In the genomic region with DNA sequence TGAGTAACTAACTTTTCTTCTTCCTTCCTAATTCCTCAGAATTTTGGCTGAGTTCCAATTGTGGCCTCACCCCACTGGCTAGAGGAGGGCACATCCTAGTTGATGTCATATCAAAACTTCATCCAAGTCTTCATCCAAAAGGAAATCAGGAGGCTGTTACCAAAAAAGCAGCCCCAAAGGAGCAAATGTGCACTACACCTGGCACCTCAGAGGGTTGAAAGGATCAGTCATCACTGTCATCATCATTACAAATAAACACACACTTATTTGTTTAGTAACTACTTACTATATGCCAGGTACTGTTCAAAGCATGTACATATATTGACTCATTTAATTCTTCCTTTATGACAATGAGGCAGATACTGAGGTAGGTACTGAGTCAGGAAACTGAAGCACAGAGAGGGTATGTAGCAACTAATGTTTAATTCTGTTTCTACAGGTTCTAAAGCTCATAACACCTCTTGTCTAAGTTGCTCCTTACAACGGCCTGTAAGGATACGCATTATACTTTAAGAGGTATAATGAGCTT, we compare ENCODE assay signal across 13 cellular contexts. TPM values are rescaled to one million over a fixed set of nuclear protein-coding genes. Genes with fewer than 3 reads are reported as not detected.
"Had no signal": no experiment of that assay in that cellular context is flagged by ENCODE, and none has a peak within 500 bp of the region (broad histone marks: within the 10 kb centered on the region; RNA-seq: fewer than 3 reads in every experiment).

No MANE protein-coding gene starts in this region.

- DNase-seq: activated gamma-delta T cell treated with Interleukin-2 at 50 U/mL for 16 hours; activated naive CD8-positive, alpha-beta T cell treated with anti-CD3 and anti-CD28 coated beads for 36 hours; hippocampal formation; occipital lobe; psoas muscle; right lobe of liver; spleen; stimulated activated CD4-positive, alpha-beta T cell treated with anti-CD3 and anti-CD28 coated beads, Interleukin-1b, Interleukin-23, amount 100 ng/mL, for 48 hours; stimulated activated naive B cell treated with anti-CD40 and anti-IgM and Interleukin-4, amounts not matched to agents 10 μg/mL and 1 μg/mL and 100 μg/mL, for 72 hours; trophoblast cell had no signal

- H3K36me3 Mint-ChIP-seq: activated naive CD8-positive, alpha-beta T cell treated with anti-CD3 and anti-CD28 coated beads for 36 hours; stimulated activated naive B cell treated with anti-CD40 and anti-IgM and Interleukin-4, amounts not matched to agents 10 μg/mL and 1 μg/mL and 100 μg/mL, for 72 hours had no signal

- H3K9me3 Mint-ChIP-seq: activated naive CD8-positive, alpha-beta T cell treated with anti-CD3 and anti-CD28 coated beads for 36 hours; nephron; stimulated activated naive B cell treated with anti-CD40 and anti-IgM and Interleukin-4, amounts not matched to agents 10 μg/mL and 1 μg/mL and 100 μg/mL, for 72 hours had no signal

- ATAC-seq: psoas muscle; right lobe of liver; stimulated activated naive B cell treated with anti-CD40 and anti-IgM and Interleukin-4, amounts not matched to agents 10 μg/mL and 1 μg/mL and 100 μg/mL, for 72 hours had no signal

- H3K4me3 Mint-ChIP-seq: activated naive CD8-positive, alpha-beta T cell treated with anti-CD3 and anti-CD28 coated beads for 36 hours; nephron; stimulated activated naive B cell treated with anti-CD40 and anti-IgM and Interleukin-4, amounts not matched to agents 10 μg/mL and 1 μg/mL and 100 μg/mL, for 72 hours had no signal

- H3K27ac Mint-ChIP-seq: activated naive CD8-positive, alpha-beta T cell treated with anti-CD3 and anti-CD28 coated beads for 36 hours; nephron; stimulated activated naive B cell treated with anti-CD40 and anti-IgM and Interleukin-4, amounts not matched to agents 10 μg/mL and 1 μg/mL and 100 μg/mL, for 72 hours had no signal

- H3K4me1 Mint-ChIP-seq: nephron; stimulated activated naive B cell treated with anti-CD40 and anti-IgM and Interleukin-4, amounts not matched to agents 10 μg/mL and 1 μg/mL and 100 μg/mL, for 72 hours had no signal

RNA-seq across cellular contexts. Expression of a gene that starts 7.4 kb away (rescaled TPM):
- total RNA-seq: activated naive CD8-positive, alpha-beta T cell treated with anti-CD3 and anti-CD28 coated beads for 36 hours; glomerular endothelial cell; lung microvascular endothelial cell; right lobe of liver had no signal
